ENCODE assay signal across 8 cellular contexts in genomic region chrX:149939271-149940014, GRCh38. TPM values are rescaled to one million over a fixed set of nuclear protein-coding genes. Genes with fewer than 3 reads are reported as not detected.
DNase-seq lines count a peak whose midpoint lies in the region; ATAC-seq and TF ChIP-seq lines count a peak whose summit lies in the region.

No MANE protein-coding gene starts in this region.

- DNase-seq in LHCN-M2 (ENCODE audit: low read depth) (peak; percentile 85), RPMI8226 (peak; percentile 91), fibroblast of peridontal ligament (ENCODE audit: extremely low read depth) (peak; percentile 89)
- DNase-seq in natural killer cell treated with Interleukin-12 subunit alpha and Interleukin-12 subunit beta and Interleukin-15 and Interleukin-18, amount 100 ng/mL, for 72 hours (ENCODE audit: low spot score) = peak; percentile 92

- peak overlapping the region; percentile 80 for H3K27ac ChIP-seq in C4-2B

- H3K27ac Mint-ChIP-seq in activated T-helper 17 cell treated with anti-CD3 and anti-CD28 coated beads, Interleukin-2, amount 50 U/mL, for 72 hours = peak overlapping the region; percentile 89
- H3K27ac Mint-ChIP-seq in natural killer cell treated with Interleukin-12 subunit alpha and Interleukin-12 subunit beta and Interleukin-15 and Interleukin-18, amount 100 ng/mL, for 72 hours = peak overlapping the region; percentile 87 to 89
- H3K27ac Mint-ChIP-seq in stimulated activated memory B cell treated with anti-CD40 and anti-IgM and Interleukin-4, amounts not matched to agents 10 μg/mL and 1 μg/mL and 100 μg/mL, for 72 hours = peak overlapping the region; percentile 88

- peak overlapping the region; percentile 89 for H3K4me3 Mint-ChIP-seq in activated T-helper 17 cell treated with anti-CD3 and anti-CD28 coated beads, Interleukin-2, amount 50 U/mL, for 72 hours
- peak overlapping the region; percentile 92 for H3K4me3 Mint-ChIP-seq in natural killer cell treated with Interleukin-12 subunit alpha and Interleukin-12 subunit beta and Interleukin-15 and Interleukin-18, amount 100 ng/mL, for 72 hours
- peak overlapping the region; percentile 95 for H3K4me3 Mint-ChIP-seq in stimulated activated memory B cell treated with anti-CD40 and anti-IgM and Interleukin-4, amounts not matched to agents 10 μg/mL and 1 μg/mL and 100 μg/mL, for 72 hours

- H3K27me3 Mint-ChIP-seq in activated T-helper 17 cell treated with anti-CD3 and anti-CD28 coated beads, Interleukin-2, amount 50 U/mL, for 72 hours = no peaks in the 10 kb centered on the region
- H3K27me3 Mint-ChIP-seq in natural killer cell treated with Interleukin-12 subunit alpha and Interleukin-12 subunit beta and Interleukin-15 and Interleukin-18, amount 100 ng/mL, for 72 hours = no peaks in the 10 kb centered on the region
- no peaks in the 10 kb centered on the region for H3K27me3 Mint-ChIP-seq in stimulated activated memory B cell treated with anti-CD40 and anti-IgM and Interleukin-4, amounts not matched to agents 10 μg/mL and 1 μg/mL and 100 μg/mL, for 72 hours

- H3K4me1 Mint-ChIP-seq in activated T-helper 17 cell treated with anti-CD3 and anti-CD28 coated beads, Interleukin-2, amount 50 U/mL, for 72 hours = no peaks in the 10 kb centered on the region
- peaks cover 0 to 4% of the 10 kb centered on the region in 2 donors for H3K4me1 Mint-ChIP-seq in natural killer cell treated with Interleukin-12 subunit alpha and Interleukin-12 subunit beta and Interleukin-15 and Interleukin-18, amount 100 ng/mL, for 72 hours (ENCODE audit: low read depth in 2 of 2)
- peaks cover 13% of the 10 kb centered on the region for H3K4me1 Mint-ChIP-seq in stimulated activated memory B cell treated with anti-CD40 and anti-IgM and Interleukin-4, amounts not matched to agents 10 μg/mL and 1 μg/mL and 100 μg/mL, for 72 hours

- peak; percentile 6 for ATAC-seq in GM21619 (IDR thresholded peaks at IDR 0.05; ENCODE audit: unreplicated experiment)
- peak; percentile 61 for ATAC-seq in activated T-helper 17 cell treated with anti-CD3 and anti-CD28 coated beads, Interleukin-2, amount 50 U/mL, for 72 hours (replicated peaks)
- peak; percentile 52 to 64 for ATAC-seq in natural killer cell treated with Interleukin-12 subunit alpha and Interleukin-12 subunit beta and Interleukin-15 and Interleukin-18, amount 100 ng/mL, for 72 hours
- peak; percentile 58 for ATAC-seq in stimulated activated memory B cell treated with anti-CD40 and anti-IgM and Interleukin-4, amounts not matched to agents 10 μg/mL and 1 μg/mL and 100 μg/mL, for 72 hours

- no peaks in the 10 kb centered on the region for H3K9me3 Mint-ChIP-seq in activated T-helper 17 cell treated with anti-CD3 and anti-CD28 coated beads, Interleukin-2, amount 50 U/mL, for 72 hours
- no peaks in the 10 kb centered on the region for H3K9me3 Mint-ChIP-seq in natural killer cell treated with Interleukin-12 subunit alpha and Interleukin-12 subunit beta and Interleukin-15 and Interleukin-18, amount 100 ng/mL, for 72 hours
- no peaks in the 10 kb centered on the region for H3K9me3 Mint-ChIP-seq in stimulated activated memory B cell treated with anti-CD40 and anti-IgM and Interleukin-4, amounts not matched to agents 10 μg/mL and 1 μg/mL and 100 μg/mL, for 72 hours

- no peak for TF ChIP-seq CTCF in C4-2B (conservative IDR thresholded peaks at IDR 0.05)

- H3K36me3 Mint-ChIP-seq in activated T-helper 17 cell treated with anti-CD3 and anti-CD28 coated beads, Interleukin-2, amount 50 U/mL, for 72 hours (ENCODE audit: low read depth) = peaks cover 10% of the 10 kb centered on the region
- H3K36me3 Mint-ChIP-seq in natural killer cell treated with Interleukin-12 subunit alpha and Interleukin-12 subunit beta and Interleukin-15 and Interleukin-18, amount 100 ng/mL, for 72 hours = no peaks in the 10 kb centered on the region
- peaks cover 10% of the 10 kb centered on the region for H3K36me3 Mint-ChIP-seq in stimulated activated memory B cell treated with anti-CD40 and anti-IgM and Interleukin-4, amounts not matched to agents 10 μg/mL and 1 μg/mL and 100 μg/mL, for 72 hours

RNA-seq across cellular contexts. Expression of gene EOLA2, which starts 1.2 kb away (rescaled TPM):
- total RNA-seq in LHCN-M2 (2014; rRNA removed) = 20.1 and 20.7 TPM in 2 replicates
- 29.9 TPM for polyA plus RNA-seq in LHCN-M2 (2012)
- total RNA-seq in activated T-helper 17 cell treated with anti-CD3 and anti-CD28 coated beads, Interleukin-2, amount 50 U/mL, for 72 hours = 10 to 100 TPM; 31.0 to 42.3 TPM
- total RNA-seq in natural killer cell treated with Interleukin-12 subunit alpha and Interleukin-12 subunit beta and Interleukin-15 and Interleukin-18, amount 100 ng/mL, for 72 hours = 10 to 100 TPM; 46.9 to 64.3 TPM

RNA-seq across cellular contexts. Expression of gene HSFX4, which starts 10.1 kb away (rescaled TPM):
- total RNA-seq in LHCN-M2 (2014; rRNA removed) = not detected in 2 replicates
- polyA plus RNA-seq in LHCN-M2 (2012) = not detected
- not detected for total RNA-seq in activated T-helper 17 cell treated with anti-CD3 and anti-CD28 coated beads, Interleukin-2, amount 50 U/mL, for 72 hours
- not detected for total RNA-seq in natural killer cell treated with Interleukin-12 subunit alpha and Interleukin-12 subunit beta and Interleukin-15 and Interleukin-18, amount 100 ng/mL, for 72 hours

RNA-seq across cellular contexts. Expression of gene MAGEA8, which starts 58.5 kb away (rescaled TPM):
- total RNA-seq in LHCN-M2 (2014; rRNA removed) = not detected in 2 replicates
- not detected for polyA plus RNA-seq in LHCN-M2 (2012)
- not detected for total RNA-seq in activated T-helper 17 cell treated with anti-CD3 and anti-CD28 coated beads, Interleukin-2, amount 50 U/mL, for 72 hours
- total RNA-seq in natural killer cell treated with Interleukin-12 subunit alpha and Interleukin-12 subunit beta and Interleukin-15 and Interleukin-18, amount 100 ng/mL, for 72 hours = not detected

Comparison
In these comparisons a context has a peak if more than half of its experiments do, and no peak if none do; other contexts are left out.
1. Peak in every context shown above with its lines: DNase-seq, ATAC-seq and H3K27ac ChIP-seq.
2. ATAC-seq: peak in every context shown above with its lines; median percentile 61 in activated T-helper 17 cell treated with anti-CD3 and anti-CD28 coated beads, Interleukin-2, amount 50 U/mL, for 72 hours; 58 in natural killer cell treated with Interleukin-12 subunit alpha and Interleukin-12 subunit beta and Interleukin-15 and Interleukin-18, amount 100 ng/mL, for 72 hours; 58 in stimulated activated memory B cell treated with anti-CD40 and anti-IgM and Interleukin-4, amounts not matched to agents 10 μg/mL and 1 μg/mL and 100 μg/mL, for 72 hours; 6 in GM21619.